8 cellular contexts compared by ENCODE assay signal in genomic region chr18:10629076-10629475, GRCh38.
A peak's percentile ranks its signal among the peaks of the same experiment; 100 is the strongest.
DNase-seq lines count a peak whose midpoint lies in the region; ATAC-seq lines count a peak whose summit lies in the region.
"Not testable (repeated sequence)": the region's sequence is repeated elsewhere in the genome, so short reads cannot be mapped to it uniquely, and the experiment has no call there.

No MANE protein-coding gene starts in this region.

- not testable (repeated sequence) for H3K36me3 Mint-ChIP-seq in activated CD4-positive, alpha-beta memory T cell treated with anti-CD3 and anti-CD28 coated beads, Interleukin-2, amount 10 ng/mL, durations not matched to agents 7 days and 5 days (ENCODE audit: low read depth); naive B cell

- H3K9me3 Mint-ChIP-seq in activated CD4-positive, alpha-beta memory T cell treated with anti-CD3 and anti-CD28 coated beads, Interleukin-2, amount 10 ng/mL, durations not matched to agents 7 days and 5 days; naive B cell: not testable (repeated sequence)

- not testable (repeated sequence) for H3K4me1 Mint-ChIP-seq in activated CD4-positive, alpha-beta memory T cell treated with anti-CD3 and anti-CD28 coated beads, Interleukin-2, amount 10 ng/mL, durations not matched to agents 7 days and 5 days
- peaks cover 7 to 25% (median 19%) of the 10 kb centered on the region in 3 donors for H3K4me1 Mint-ChIP-seq in naive B cell

- POLR2A ChIA-PET in activated CD4-positive, alpha-beta memory T cell treated with anti-CD3 and anti-CD28 coated beads, Interleukin-2, amount 10 ng/mL, durations not matched to agents 7 days and 5 days (lab: Charles Lee): not testable (repeated sequence)

- not testable (repeated sequence) for H3K27ac Mint-ChIP-seq in activated CD4-positive, alpha-beta memory T cell treated with anti-CD3 and anti-CD28 coated beads, Interleukin-2, amount 10 ng/mL, durations not matched to agents 7 days and 5 days; naive B cell

- not testable (repeated sequence) for H3K4me3 Mint-ChIP-seq in activated CD4-positive, alpha-beta memory T cell treated with anti-CD3 and anti-CD28 coated beads, Interleukin-2, amount 10 ng/mL, durations not matched to agents 7 days and 5 days
- peak overlapping the region in 6 of 8 donors; percentile 9 to 65 (median 36) for H3K4me3 Mint-ChIP-seq in naive B cell

- DNase-seq in DMS53 (lab: John Stamatoyannopoulos, UW) (peak; percentile 60), NAMALWA (ENCODE audit: low spot score) (peak; percentile 17), naive B cell (peak; percentile 17)
- peak; percentile 16 for DNase-seq in activated CD4-positive, alpha-beta memory T cell treated with anti-CD3 and anti-CD28 coated beads, Interleukin-2, amount 10 ng/mL, durations not matched to agents 7 days and 5 days

- ATAC-seq in GM18870 (IDR thresholded peaks at IDR 0.05; ENCODE audit: unreplicated experiment) (peak; percentile 97), GM21390 (IDR thresholded peaks at IDR 0.05; ENCODE audit: unreplicated experiment) (peak; percentile 97), HG02852 (IDR thresholded peaks at IDR 0.05; ENCODE audit: unreplicated experiment) (peak; percentile 98), HG03342 (IDR thresholded peaks at IDR 0.05; ENCODE audit: unreplicated experiment) (peak; percentile 99), naive B cell (ENCODE audit: low read depth in 2 of 2) (peak; percentile 95 to 96)

- not testable (repeated sequence) for H3K27me3 Mint-ChIP-seq in activated CD4-positive, alpha-beta memory T cell treated with anti-CD3 and anti-CD28 coated beads, Interleukin-2, amount 10 ng/mL, durations not matched to agents 7 days and 5 days; naive B cell

- CTCF ChIA-PET in activated CD4-positive, alpha-beta memory T cell treated with anti-CD3 and anti-CD28 coated beads, Interleukin-2, amount 10 ng/mL, durations not matched to agents 7 days and 5 days (lab: Charles Lee): not testable (repeated sequence)

Comparison
In these comparisons a context has a peak if more than half of its experiments do, and no peak if none do; other contexts are left out.
1. Peak in every context shown above with its lines: DNase-seq and ATAC-seq.